In genomic region chr10:88069338-88069737, GRCh38 we compare ENCODE assay signal across 23 cellular contexts.
DNase-seq lines count a peak whose midpoint lies in the region; ATAC-seq, FAIRE-seq and TF ChIP-seq lines count a peak whose summit lies in the region.
"Had no signal": no experiment of that assay in that cellular context is flagged by ENCODE, and none has a peak within 500 bp of the region (broad histone marks: within the 10 kb centered on the region; RNA-seq: fewer than 3 reads in every experiment).

No MANE protein-coding gene starts in this region.

- ATAC-seq in GM12878 = peak; percentile 13
- ATAC-seq in left cardiac atrium = no peak
- ATAC-seq in GM19395 (IDR thresholded peaks at IDR 0.05; ENCODE audit: unreplicated experiment) = no peak
- ATAC-seq in HG03095 (IDR thresholded peaks at IDR 0.05; ENCODE audit: unreplicated experiment) = no peak
- ATAC-seq in HG02610 (IDR thresholded peaks at IDR 0.05; ENCODE audit: unreplicated experiment) = no peak
- ATAC-seq: CD8-positive, alpha-beta T cell; HCT116; K562; Panc1 had no signal

- SMC1A ChIA-PET in GM12878 (lab: Charles Lee; ENCODE audit: uncharacterized antibody, unreplicated experiment) = interaction anchor here (0.6 to 19.3 kb wide), 17 partner anchors 10 to 322 kb away, joined by 3 to 229 read pairs (median 5); partner anchors contain the start of genes KLLN and PTEN

- 0 out of 4 replicates have a peak, but pooled peaks of 1 of the 2 experiments have one; percentile 12 for TF ChIP-seq EP300 in GM12878 (IDR thresholded peaks at IDR 0.05; ENCODE audit: borderline replicate concordance in 1 of 2, control insufficient read depth in 1 of 2, low read depth in 2 of 2, low read length in 2 of 2)

- H2BK120ac ChIP-seq in trophoblast cell (ENCODE audit: insufficient read depth, low read length, poor library complexity) = no peak overlapping the region

- peak overlapping the region; percentile 71 for H2BK5ac ChIP-seq in trophoblast cell (ENCODE audit: low read depth, low read length, poor library complexity)

- H4K20me1 ChIP-seq in DOHH2 (ENCODE audit: control insufficient read depth, insufficient read depth, low read depth, low read length) = no peaks in the 10 kb centered on the region
- H4K20me1 ChIP-seq in Karpas-422 (ENCODE audit: insufficient read depth, low read depth, low read length) = no peaks in the 10 kb centered on the region
- H4K20me1 ChIP-seq in GM12878 (ENCODE audit: control insufficient read depth, insufficient read depth) = no peaks in the 10 kb centered on the region

- peak overlapping the region; percentile 85 for H3K27ac ChIP-seq in DOHH2 (ENCODE audit: low read depth, low read length)
- peak overlapping the region; percentile 97 for H3K27ac ChIP-seq in Karpas-422 (ENCODE audit: low read length)
- H3K27ac ChIP-seq in GM12878 (ENCODE audit: control insufficient read depth, insufficient read depth) = peak overlapping the region; percentile 73
- H3K27ac ChIP-seq in trophoblast cell (ENCODE audit: low read depth, low read length) = no peak overlapping the region

- no peak overlapping the region for H2AK5ac ChIP-seq in trophoblast cell (ENCODE audit: low read length)

- in situ Hi-C loops in GM12878 (cut with MboI) = loop anchor here (10.0 kb wide), 1 partner anchor 205 kb away; the partner anchor contains the start of genes KLLN and PTEN

- H4K12ac ChIP-seq in trophoblast cell (ENCODE audit: low read depth, low read length) = no peak overlapping the region

- peaks cover 36% of the 10 kb centered on the region for H3F3A ChIP-seq in DOHH2 (ENCODE audit: control insufficient read depth, insufficient read depth)

- H2BK12ac ChIP-seq in trophoblast cell (ENCODE audit: low read length) = no peak overlapping the region

- H3K4ac ChIP-seq in trophoblast cell (ENCODE audit: low read depth, low read length) = no peak overlapping the region

- RAD21 ChIA-PET in GM12878 (lab: Charles Lee; ENCODE audit: unreplicated experiment) = interaction anchor here (0.8 to 8.0 kb wide), 10 partner anchors 8 to 320 kb away, joined by 3 to 89 read pairs (median 8); partner anchors contain the start of genes KLLN and PTEN

- H2AFZ ChIP-seq in Karpas-422 (ENCODE audit: low read length) (no peak overlapping the region), GM12878 (ENCODE audit: control insufficient read depth, low read depth, low read length) (no peak overlapping the region), trophoblast cell (ENCODE audit: insufficient read depth, low read length, poor library complexity) (no peak overlapping the region)

- CTCF ChIA-PET in GM12878 (lab: Yijun Ruan, JAX) = interaction anchor here (0.8 to 6.5 kb wide), 4 partner anchors 23 to 218 kb away, joined by 3 to 36 read pairs (median 3); no protein-coding TSS in a partner anchor

- H4K91ac ChIP-seq in trophoblast cell (ENCODE audit: low read depth, low read length) = peak overlapping the region; percentile 51

- no peak overlapping the region for H4K8ac ChIP-seq in trophoblast cell (ENCODE audit: low read depth, low read length)

- BruUV-seq in GM12878 (replicated peaks; lab: Mats Ljungman, UMichigan) = no TSS peak

- TF ChIP-seq CTCF in DOHH2 (IDR thresholded peaks at IDR 0.05; ENCODE audit: low read depth, low read length, poor library complexity, severe bottlenecking) = no peak
- no peak for TF ChIP-seq CTCF in GM12878 (IDR thresholded peaks at IDR 0.05 in 2 of 3, conservative IDR thresholded peaks at IDR 0.05 in 1 of 3; ENCODE audit: control insufficient read depth in 2 of 3, extremely low read depth in 1 of 3, insufficient read depth in 1 of 3, low read depth in 3 of 3, low read length in 3 of 3)

- no peak overlapping the region for H3K14ac ChIP-seq in trophoblast cell (ENCODE audit: low read length)

- H3K18ac ChIP-seq in trophoblast cell (ENCODE audit: low read length) = no peak overlapping the region

- no peak for TF ChIP-seq POLR2A in GM12878 (IDR thresholded peaks at IDR 0.05; ENCODE audit: low read depth, low read length)

- peaks cover 11% of the 10 kb centered on the region for H3K79me1 ChIP-seq in trophoblast cell (ENCODE audit: low read length)

- H3K27me3 ChIP-seq in DOHH2 (ENCODE audit: control insufficient read depth, low read length) (no peaks in the 10 kb centered on the region), Karpas-422 (ENCODE audit: low read length) (no peaks in the 10 kb centered on the region), GM12878 (replicated peaks in 1 of 2; ENCODE audit: control insufficient read depth in 2 of 2, insufficient read depth in 2 of 2, low read length in 1 of 2) (no peaks in the 10 kb centered on the region), trophoblast cell (ENCODE audit: insufficient read depth, low read length) (no peaks in the 10 kb centered on the region)

- H3K4me2 ChIP-seq in DOHH2 (ENCODE audit: low read length) = peak overlapping the region; percentile 94
- H3K4me2 ChIP-seq in Karpas-422 (ENCODE audit: low read depth, low read length, poor library complexity, severe bottlenecking) = peak overlapping the region; percentile 45
- H3K4me2 ChIP-seq in GM12878 (ENCODE audit: control insufficient read depth, insufficient read depth) = peak overlapping the region; percentile 79; the same call in 1 of the 2 replicates
- H3K4me2 ChIP-seq in trophoblast cell (ENCODE audit: low read length) = no peak overlapping the region
- H3K4me2 ChIP-seq: SK-N-SH had no signal

- H3K36me3 ChIP-seq in DOHH2 (ENCODE audit: control insufficient read depth, low read length) = peaks cover 12% of the 10 kb centered on the region
- H3K36me3 ChIP-seq in Karpas-422 (ENCODE audit: insufficient read depth, low read length) = no peaks in the 10 kb centered on the region
- H3K36me3 ChIP-seq in GM12878 (ENCODE audit: control insufficient read depth in 2 of 2, insufficient read depth in 2 of 2, low read length in 1 of 2) = no peaks in the 10 kb centered on the region
- no peaks in the 10 kb centered on the region for H3K36me3 ChIP-seq in trophoblast cell (ENCODE audit: control insufficient read depth in 1 of 2, insufficient read depth in 2 of 2, low read length in 2 of 2)

- H3K9me2 ChIP-seq in DOHH2 (replicated peaks; ENCODE audit: control insufficient read depth, low read length) (no peaks in the 10 kb centered on the region), Karpas-422 (replicated peaks; ENCODE audit: insufficient read depth, low read length) (no peaks in the 10 kb centered on the region)
- H3K9me2 ChIP-seq: SK-N-SH had no signal

- no peaks in the 10 kb centered on the region for H3K9me3 ChIP-seq in DOHH2 (ENCODE audit: control insufficient read depth, insufficient read depth, low read length)
- no peaks in the 10 kb centered on the region for H3K9me3 ChIP-seq in Karpas-422 (ENCODE audit: low read length)
- no peaks in the 10 kb centered on the region for H3K9me3 ChIP-seq in GM12878 (replicated peaks; ENCODE audit: control insufficient read depth, insufficient read depth, low read length)
- no peaks in the 10 kb centered on the region for H3K9me3 ChIP-seq in trophoblast cell (ENCODE audit: insufficient read depth, low read depth, low read length)
- H3K9me3 ChIP-seq: SK-N-SH had no signal

- no peak overlapping the region for H3K23ac ChIP-seq in trophoblast cell (ENCODE audit: low read length)

- peak overlapping the region; percentile 59 for H3K9ac ChIP-seq in Karpas-422 (ENCODE audit: low read length)
- peak overlapping the region; percentile 0; the same call in 1 of the 2 replicates for H3K9ac ChIP-seq in GM12878 (ENCODE audit: control insufficient read depth, insufficient read depth, low read length)
- no peak overlapping the region for H3K9ac ChIP-seq in trophoblast cell (ENCODE audit: low read length)
- H3K9ac ChIP-seq: SK-N-SH had no signal

- intact Hi-C loops in GM12878 (cut with micrococcal nuclease; ENCODE audit: unreplicated experiment) (loop anchor here (5.0 kb wide), 1 partner anchor 102 kb away; no protein-coding TSS in a partner anchor), left cardiac atrium (cut with DNase I) (no loop called here)

- TF ChIP-seq RAD21 in GM12878 (IDR thresholded peaks at IDR 0.05; ENCODE audit: insufficient read depth, low read depth, low read length) = no peak

- DNase-seq in Karpas-422 (no peak), GM12878 (ENCODE audit: low read depth, low spot score) (no peak), trophoblast cell (no peak), left cardiac atrium (no peak)
- DNase-seq: Calu3; CD8-positive, alpha-beta T cell; GDM1; NCI-H1092 treated with DMSO at 0.1 percent for 48 hours; NCI-H1436 treated with DMSO at 0.1 percent for 48 hours; NCI-H2029; NCI-H2171 treated with DMSO at 0.1 percent for 48 hours; NCI-H446; NCI-H526 treated with DMSO at 0.1 percent for 48 hours; SIG-M5; SK-N-SH had no signal

- POLR2A ChIA-PET in GM12878 (lab: Charles Lee) = interaction anchor here (1.5 to 2.4 kb wide), 2 partner anchors 22 to 207 kb away, joined by 6 read pairs; no protein-coding TSS in a partner anchor

- FAIRE-seq in GM12878 (lab: Jason Lieb, UNC) = no peak
- FAIRE-seq: H1, K562 had no signal

- H3K79me2 ChIP-seq in DOHH2 (ENCODE audit: control insufficient read depth, low read length) (no peaks in the 10 kb centered on the region), Karpas-422 (ENCODE audit: low read length) (no peaks in the 10 kb centered on the region), GM12878 (ENCODE audit: control insufficient read depth, insufficient read depth, low read length) (no peaks in the 10 kb centered on the region), trophoblast cell (ENCODE audit: control insufficient read depth, insufficient read depth, low read length, poor library complexity) (no peaks in the 10 kb centered on the region)

- H3K4me1 ChIP-seq in DOHH2 (ENCODE audit: control insufficient read depth, low read length) (peaks cover 100% of the 10 kb centered on the region), Karpas-422 (ENCODE audit: low read length) (peaks cover 100% of the 10 kb centered on the region), GM12878 (ENCODE audit: control insufficient read depth, insufficient read depth, low read length) (peaks cover 78% of the 10 kb centered on the region), trophoblast cell (ENCODE audit: control insufficient read depth in 1 of 2, insufficient read depth in 2 of 2, low read length in 2 of 2) (peaks cover 5 to 14% of the 10 kb centered on the region in 2 experiments)

- H3K4me3 ChIP-seq in DOHH2 (ENCODE audit: low read length) (peak overlapping the region; percentile 50), Karpas-422 (ENCODE audit: low read length) (peak overlapping the region; percentile 28; the same call in 1 of the 2 replicates), GM12878 (peak overlapping the region; percentile 23; the same call in 1 of the 2 replicates), trophoblast cell (ENCODE audit: low read depth, low read length) (no peak overlapping the region)
- H3K4me3 ChIP-seq: K562 had no signal

- 17% methylated on average over 4 of the region's 4 CpGs for WGBS in GM12878 (ENCODE audit: insufficient coverage, insufficient replicate concordance, low lambda C conversion rate, missing lambda C conversion rate)
- WGBS in trophoblast cell (ENCODE audit: extremely low coverage, insufficient coverage, insufficient read length) = no CpG with 5 or more reads among the region's 4 CpGs

TF ChIP-seq in GM12878, 131 proteins besides CTCF, POLR2A, EP300 and RAD21 (continues in another document):
- TF ChIP-seq BCL11A (IDR thresholded peaks at IDR 0.05; ENCODE audit: low read depth, low read length) = peak; percentile 26; the same call in 1 of the 2 replicates
